In the genomic region with DNA sequence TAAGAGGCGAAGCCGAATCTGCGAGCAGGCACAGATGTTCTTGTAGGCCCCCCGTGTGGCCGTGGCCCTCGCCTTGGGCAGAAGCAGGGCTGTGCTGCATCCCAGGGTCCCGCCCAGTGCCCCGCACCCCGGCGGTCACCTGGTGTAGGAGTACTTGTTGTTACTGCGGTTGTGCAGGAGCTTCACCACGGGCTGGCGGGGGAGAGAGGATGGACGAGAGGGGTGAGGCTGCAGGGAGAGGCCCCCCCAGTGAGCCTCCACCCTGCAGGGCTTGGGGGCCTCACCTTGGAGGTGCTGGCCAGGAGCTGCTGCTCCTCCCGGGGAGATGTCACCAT, we compare ENCODE assay signal across 2 cellular contexts.
TF ChIP-seq lines count a peak whose summit lies in the region.

No MANE protein-coding gene starts in this region.

TF ChIP-seq in HEK293T, 16 proteins besides CTCF, POLR2A, EP300 and RAD21:
- TF ChIP-seq FOXM1 (IDR thresholded peaks at IDR 0.05; ENCODE audit: borderline replicate concordance) (no peak), ZNF384 (IDR thresholded peaks at IDR 0.05) (no peak), L3MBTL2 (conservative IDR thresholded peaks at IDR 0.05) (no peak), TARDBP (IDR thresholded peaks at IDR 0.05) (no peak), BHLHE40 (IDR thresholded peaks at IDR 0.05; ENCODE audit: borderline replicate concordance) (no peak), FOXA1 (IDR thresholded peaks at IDR 0.05) (no peak), SUZ12 (IDR thresholded peaks at IDR 0.05) (no peak), LEF1 (IDR thresholded peaks at IDR 0.05; ENCODE audit: borderline replicate concordance) (no peak), NFRKB (IDR thresholded peaks at IDR 0.05) (no peak), SP1 (IDR thresholded peaks at IDR 0.05) (no peak), ARNT (IDR thresholded peaks at IDR 0.05) (no peak)
- TF ChIP-seq, protein P1, sequence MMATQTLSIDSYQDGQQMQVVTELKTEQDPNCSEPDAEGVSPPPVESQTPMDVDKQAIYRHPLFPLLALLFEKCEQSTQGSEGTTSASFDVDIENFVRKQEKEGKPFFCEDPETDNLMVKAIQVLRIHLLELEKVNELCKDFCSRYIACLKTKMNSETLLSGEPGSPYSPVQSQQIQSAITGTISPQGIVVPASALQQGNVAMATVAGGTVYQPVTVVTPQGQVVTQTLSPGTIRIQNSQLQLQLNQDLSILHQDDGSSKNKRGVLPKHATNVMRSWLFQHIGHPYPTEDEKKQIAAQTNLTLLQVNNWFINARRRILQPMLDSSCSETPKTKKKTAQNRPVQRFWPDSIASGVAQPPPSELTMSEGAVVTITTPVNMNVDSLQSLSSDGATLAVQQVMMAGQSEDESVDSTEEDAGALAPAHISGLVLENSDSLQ (IDR thresholded peaks at IDR 0.05) = no peak

TF ChIP-seq in H1, 55 proteins besides CTCF, POLR2A, EP300 and RAD21:
- TF ChIP-seq CHD2 (IDR thresholded peaks at IDR 0.05; ENCODE audit: low read length) (no peak), RNF2 (IDR thresholded peaks at IDR 0.05; ENCODE audit: borderline replicate concordance, low read depth, low read length, missing control alignments, poor library complexity, severe bottlenecking) (no peak), KDM1A (IDR thresholded peaks at IDR 0.05; ENCODE audit: borderline replicate concordance, low read length) (no peak), NRF1 (IDR thresholded peaks at IDR 0.05; ENCODE audit: low read depth, low read length) (no peak), GABPA (IDR thresholded peaks at IDR 0.05; ENCODE audit: borderline replicate concordance, insufficient read depth, low read length) (no peak), SP2 (IDR thresholded peaks at IDR 0.05; ENCODE audit: low read length) (no peak), NANOG (IDR thresholded peaks at IDR 0.05; ENCODE audit: insufficient read depth, low read depth, low read length, poor library complexity, severe bottlenecking) (no peak)
- TF ChIP-seq, protein P2, sequence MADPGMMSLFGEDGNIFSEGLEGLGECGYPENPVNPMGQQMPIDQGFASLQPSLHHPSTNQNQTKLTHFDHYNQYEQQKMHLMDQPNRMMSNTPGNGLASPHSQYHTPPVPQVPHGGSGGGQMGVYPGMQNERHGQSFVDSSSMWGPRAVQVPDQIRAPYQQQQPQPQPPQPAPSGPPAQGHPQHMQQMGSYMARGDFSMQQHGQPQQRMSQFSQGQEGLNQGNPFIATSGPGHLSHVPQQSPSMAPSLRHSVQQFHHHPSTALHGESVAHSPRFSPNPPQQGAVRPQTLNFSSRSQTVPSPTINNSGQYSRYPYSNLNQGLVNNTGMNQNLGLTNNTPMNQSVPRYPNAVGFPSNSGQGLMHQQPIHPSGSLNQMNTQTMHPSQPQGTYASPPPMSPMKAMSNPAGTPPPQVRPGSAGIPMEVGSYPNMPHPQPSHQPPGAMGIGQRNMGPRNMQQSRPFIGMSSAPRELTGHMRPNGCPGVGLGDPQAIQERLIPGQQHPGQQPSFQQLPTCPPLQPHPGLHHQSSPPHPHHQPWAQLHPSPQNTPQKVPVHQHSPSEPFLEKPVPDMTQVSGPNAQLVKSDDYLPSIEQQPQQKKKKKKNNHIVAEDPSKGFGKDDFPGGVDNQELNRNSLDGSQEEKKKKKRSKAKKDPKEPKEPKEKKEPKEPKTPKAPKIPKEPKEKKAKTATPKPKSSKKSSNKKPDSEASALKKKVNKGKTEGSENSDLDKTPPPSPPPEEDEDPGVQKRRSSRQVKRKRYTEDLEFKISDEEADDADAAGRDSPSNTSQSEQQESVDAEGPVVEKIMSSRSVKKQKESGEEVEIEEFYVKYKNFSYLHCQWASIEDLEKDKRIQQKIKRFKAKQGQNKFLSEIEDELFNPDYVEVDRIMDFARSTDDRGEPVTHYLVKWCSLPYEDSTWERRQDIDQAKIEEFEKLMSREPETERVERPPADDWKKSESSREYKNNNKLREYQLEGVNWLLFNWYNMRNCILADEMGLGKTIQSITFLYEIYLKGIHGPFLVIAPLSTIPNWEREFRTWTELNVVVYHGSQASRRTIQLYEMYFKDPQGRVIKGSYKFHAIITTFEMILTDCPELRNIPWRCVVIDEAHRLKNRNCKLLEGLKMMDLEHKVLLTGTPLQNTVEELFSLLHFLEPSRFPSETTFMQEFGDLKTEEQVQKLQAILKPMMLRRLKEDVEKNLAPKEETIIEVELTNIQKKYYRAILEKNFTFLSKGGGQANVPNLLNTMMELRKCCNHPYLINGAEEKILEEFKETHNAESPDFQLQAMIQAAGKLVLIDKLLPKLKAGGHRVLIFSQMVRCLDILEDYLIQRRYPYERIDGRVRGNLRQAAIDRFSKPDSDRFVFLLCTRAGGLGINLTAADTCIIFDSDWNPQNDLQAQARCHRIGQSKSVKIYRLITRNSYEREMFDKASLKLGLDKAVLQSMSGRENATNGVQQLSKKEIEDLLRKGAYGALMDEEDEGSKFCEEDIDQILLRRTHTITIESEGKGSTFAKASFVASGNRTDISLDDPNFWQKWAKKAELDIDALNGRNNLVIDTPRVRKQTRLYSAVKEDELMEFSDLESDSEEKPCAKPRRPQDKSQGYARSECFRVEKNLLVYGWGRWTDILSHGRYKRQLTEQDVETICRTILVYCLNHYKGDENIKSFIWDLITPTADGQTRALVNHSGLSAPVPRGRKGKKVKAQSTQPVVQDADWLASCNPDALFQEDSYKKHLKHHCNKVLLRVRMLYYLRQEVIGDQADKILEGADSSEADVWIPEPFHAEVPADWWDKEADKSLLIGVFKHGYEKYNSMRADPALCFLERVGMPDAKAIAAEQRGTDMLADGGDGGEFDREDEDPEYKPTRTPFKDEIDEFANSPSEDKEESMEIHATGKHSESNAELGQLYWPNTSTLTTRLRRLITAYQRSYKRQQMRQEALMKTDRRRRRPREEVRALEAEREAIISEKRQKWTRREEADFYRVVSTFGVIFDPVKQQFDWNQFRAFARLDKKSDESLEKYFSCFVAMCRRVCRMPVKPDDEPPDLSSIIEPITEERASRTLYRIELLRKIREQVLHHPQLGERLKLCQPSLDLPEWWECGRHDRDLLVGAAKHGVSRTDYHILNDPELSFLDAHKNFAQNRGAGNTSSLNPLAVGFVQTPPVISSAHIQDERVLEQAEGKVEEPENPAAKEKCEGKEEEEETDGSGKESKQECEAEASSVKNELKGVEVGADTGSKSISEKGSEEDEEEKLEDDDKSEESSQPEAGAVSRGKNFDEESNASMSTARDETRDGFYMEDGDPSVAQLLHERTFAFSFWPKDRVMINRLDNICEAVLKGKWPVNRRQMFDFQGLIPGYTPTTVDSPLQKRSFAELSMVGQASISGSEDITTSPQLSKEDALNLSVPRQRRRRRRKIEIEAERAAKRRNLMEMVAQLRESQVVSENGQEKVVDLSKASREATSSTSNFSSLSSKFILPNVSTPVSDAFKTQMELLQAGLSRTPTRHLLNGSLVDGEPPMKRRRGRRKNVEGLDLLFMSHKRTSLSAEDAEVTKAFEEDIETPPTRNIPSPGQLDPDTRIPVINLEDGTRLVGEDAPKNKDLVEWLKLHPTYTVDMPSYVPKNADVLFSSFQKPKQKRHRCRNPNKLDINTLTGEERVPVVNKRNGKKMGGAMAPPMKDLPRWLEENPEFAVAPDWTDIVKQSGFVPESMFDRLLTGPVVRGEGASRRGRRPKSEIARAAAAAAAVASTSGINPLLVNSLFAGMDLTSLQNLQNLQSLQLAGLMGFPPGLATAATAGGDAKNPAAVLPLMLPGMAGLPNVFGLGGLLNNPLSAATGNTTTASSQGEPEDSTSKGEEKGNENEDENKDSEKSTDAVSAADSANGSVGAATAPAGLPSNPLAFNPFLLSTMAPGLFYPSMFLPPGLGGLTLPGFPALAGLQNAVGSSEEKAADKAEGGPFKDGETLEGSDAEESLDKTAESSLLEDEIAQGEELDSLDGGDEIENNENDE (IDR thresholded peaks at IDR 0.05; ENCODE audit: insufficient replicate concordance, low read length) = no peak
